In the genomic region with DNA sequence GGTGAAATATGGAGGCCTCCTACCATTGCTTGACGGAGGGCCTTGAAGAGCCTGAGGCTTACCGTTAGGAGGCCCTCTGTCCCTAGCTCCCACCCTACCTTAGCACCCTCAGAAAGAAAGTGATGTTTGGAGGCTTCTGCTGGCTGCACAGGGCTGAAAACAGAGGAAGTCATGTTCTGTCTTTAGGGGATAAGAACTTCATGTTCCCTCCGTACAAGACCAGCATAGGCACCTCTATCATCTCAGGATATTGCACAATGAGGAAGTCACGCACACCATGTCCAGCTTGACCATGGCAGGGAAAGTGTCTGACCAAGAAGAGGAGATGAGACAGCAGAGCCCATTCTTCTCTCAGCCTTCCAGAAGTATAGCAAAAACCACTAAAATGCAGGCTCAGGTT, we compare ENCODE assay signal across 13 cellular contexts.
DNase-seq lines count a peak whose midpoint lies in the region.
"Had no signal": no experiment of that assay in that cellular context is flagged by ENCODE, and none has a peak within 500 bp of the region (broad histone marks: within the 10 kb centered on the region; RNA-seq: fewer than 3 reads in every experiment).

No MANE protein-coding gene starts in this region.

- peak overlapping the region; percentile 48 to 51 for H3K27ac ChIP-seq in mucosa of rectum (ENCODE audit: low read depth in 2 of 2, low read length in 2 of 2)

- no peaks in the 10 kb centered on the region for H3K4me1 ChIP-seq in mucosa of rectum (ENCODE audit: control insufficient read depth in 2 of 2, insufficient read depth in 2 of 2, low read length in 2 of 2)

- H3K9me3 Mint-ChIP-seq in activated naive CD4-positive, alpha-beta T cell treated with anti-CD3 and anti-CD28 coated beads, Interleukin-2, amount 10 ng/mL, durations not matched to agents 7 days and 5 days = no peaks in the 10 kb centered on the region
- H3K9me3 Mint-ChIP-seq: activated naive CD4-positive, alpha-beta T cell treated with anti-CD3 and anti-CD28 coated beads, Interleukin-2, amount 50 U/mL, for 24 hours had no signal

- H3K4me3 ChIP-seq in mucosa of rectum (ENCODE audit: low read length in 2 of 2) = no peak overlapping the region

- H3K36me3 Mint-ChIP-seq in activated naive CD4-positive, alpha-beta T cell treated with anti-CD3 and anti-CD28 coated beads, Interleukin-2, amount 10 ng/mL, durations not matched to agents 7 days and 5 days = peaks cover 2% of the 10 kb centered on the region
- H3K36me3 Mint-ChIP-seq: activated naive CD4-positive, alpha-beta T cell treated with anti-CD3 and anti-CD28 coated beads, Interleukin-2, amount 50 U/mL, for 24 hours had no signal

- CTCF ChIA-PET in activated naive CD4-positive, alpha-beta T cell treated with anti-CD3 and anti-CD28 coated beads, Interleukin-2, amount 10 ng/mL, durations not matched to agents 7 days and 5 days (lab: Charles Lee) = interaction anchor here (0.9 to 1.3 kb wide), 2 partner anchors 14 to 18 kb away, joined by 3 to 4 read pairs; no protein-coding TSS in a partner anchor

- no peak overlapping the region for H3K4me3 Mint-ChIP-seq in activated naive CD4-positive, alpha-beta T cell treated with anti-CD3 and anti-CD28 coated beads, Interleukin-2, amount 10 ng/mL, durations not matched to agents 7 days and 5 days
- H3K4me3 Mint-ChIP-seq: activated naive CD4-positive, alpha-beta T cell treated with anti-CD3 and anti-CD28 coated beads, Interleukin-2, amount 50 U/mL, for 24 hours; nephron had no signal

- no peaks in the 10 kb centered on the region for H3K27me3 ChIP-seq in mucosa of rectum (ENCODE audit: control insufficient read depth in 2 of 2, insufficient read depth in 2 of 2, low read length in 2 of 2)

- H3K36me3 ChIP-seq in mucosa of rectum (ENCODE audit: control insufficient read depth in 2 of 2, insufficient read depth in 2 of 2, low read length in 2 of 2) = no peaks in the 10 kb centered on the region

- H3K9ac ChIP-seq in mucosa of rectum (ENCODE audit: low read depth in 1 of 2, low read length in 2 of 2) = no peak overlapping the region

- DNase-seq in NOMO-1 treated with DMSO at 0.1 percent for 48 hours (lab: John Stamatoyannopoulos, UW; ENCODE audit: unreplicated experiment) = peak; percentile 41
- no peak for DNase-seq in NOMO-1 treated with dmso at 0.1 percent for 144 hours (lab: John Stamatoyannopoulos, UW; ENCODE audit: unreplicated experiment)
- DNase-seq in globus pallidus (ENCODE audit: low spot score) = peak; percentile 62
- DNase-seq in activated naive CD4-positive, alpha-beta T cell treated with anti-CD3 and anti-CD28 coated beads, Interleukin-2, amount 10 ng/mL, durations not matched to agents 7 days and 5 days = no peak
- no peak for DNase-seq in NCI-H69 (lab: John Stamatoyannopoulos, UW)
- no peak for DNase-seq in NCI-H345 (lab: John Stamatoyannopoulos, UW)
- no peak for DNase-seq in activated CD8-positive, alpha-beta memory T cell treated with anti-CD3 and anti-CD28 coated beads for 24 hours
- DNase-seq: 8988T, NCI-H1092 treated with DMSO at 0.1 percent for 48 hours, NCI-H446 had no signal

- H3K9me3 ChIP-seq in mucosa of rectum (ENCODE audit: control insufficient read depth in 2 of 2, low read length in 2 of 2) = no peaks in the 10 kb centered on the region

- H3K27ac Mint-ChIP-seq in activated naive CD4-positive, alpha-beta T cell treated with anti-CD3 and anti-CD28 coated beads, Interleukin-2, amount 10 ng/mL, durations not matched to agents 7 days and 5 days = no peak overlapping the region
- H3K27ac Mint-ChIP-seq: nephron had no signal

- H3K4me1 Mint-ChIP-seq in activated naive CD4-positive, alpha-beta T cell treated with anti-CD3 and anti-CD28 coated beads, Interleukin-2, amount 10 ng/mL, durations not matched to agents 7 days and 5 days = peaks cover 2% of the 10 kb centered on the region
- H3K4me1 Mint-ChIP-seq: activated naive CD4-positive, alpha-beta T cell treated with anti-CD3 and anti-CD28 coated beads, Interleukin-2, amount 50 U/mL, for 24 hours; nephron had no signal

- H3K27me3 Mint-ChIP-seq in activated naive CD4-positive, alpha-beta T cell treated with anti-CD3 and anti-CD28 coated beads, Interleukin-2, amount 10 ng/mL, durations not matched to agents 7 days and 5 days = peaks cover 22% of the 10 kb centered on the region
- H3K27me3 Mint-ChIP-seq: activated naive CD4-positive, alpha-beta T cell treated with anti-CD3 and anti-CD28 coated beads, Interleukin-2, amount 50 U/mL, for 24 hours had no signal

Comparison
In these comparisons a context has a peak if more than half of its experiments do, and no peak if none do; other contexts are left out.
1. DNase-seq: peak in NOMO-1 treated with DMSO at 0.1 percent for 48 hours (single experiment) and globus pallidus (single experiment); none in NOMO-1 treated with dmso at 0.1 percent for 144 hours (single experiment), activated naive CD4-positive, alpha-beta T cell treated with anti-CD3 and anti-CD28 coated beads, Interleukin-2, amount 10 ng/mL, durations not matched to agents 7 days and 5 days (single experiment), NCI-H69 (single experiment), NCI-H345 (single experiment) and activated CD8-positive, alpha-beta memory T cell treated with anti-CD3 and anti-CD28 coated beads for 24 hours (single experiment).